33 cellular contexts compared by ENCODE assay signal in the genomic region with DNA sequence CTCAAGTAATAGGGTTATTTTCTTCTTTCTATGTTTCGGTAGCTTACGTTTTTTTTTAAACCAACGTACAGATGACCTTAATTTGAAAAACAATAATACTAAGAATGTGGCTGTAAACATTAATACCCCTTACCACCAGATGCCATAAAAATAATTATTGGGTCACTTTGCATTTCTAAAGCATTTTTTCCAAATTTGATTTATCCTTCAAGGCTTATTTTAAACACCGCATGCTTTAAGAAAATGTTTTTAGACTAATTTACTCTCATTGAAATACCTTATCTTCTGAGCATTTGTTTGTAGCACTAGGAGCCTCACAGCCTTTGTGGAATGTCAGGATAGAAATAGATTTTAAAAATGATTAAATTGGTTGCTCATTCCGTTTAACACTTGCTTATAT.
"Had no signal": no experiment of that assay in that cellular context is flagged by ENCODE, and none has a peak within 500 bp of the region (broad histone marks: within the 10 kb centered on the region; RNA-seq: fewer than 3 reads in every experiment).

No MANE protein-coding gene starts in this region.

- DNase-seq: Karpas-422, Kasumi-1, MG63, MM.1S, MV-4-11, NCI-H1048, NCI-H1092, NCI-H1092 treated with DMSO at 0.1 percent for 48 hours, NCI-H1105, NCI-H1105 treated with DMSO at 0.1 percent for 48 hours, NCI-H1417, NCI-H1417 treated with DMSO at 0.1 percent for 48 hours, NCI-H1436, NCI-H1436 treated with DMSO at 0.1 percent for 48 hours, NCI-H146, NCI-H1694, NCI-H1694 treated with DMSO at 0.1 percent for 48 hours, NCI-H187, NCI-H187 treated with DMSO at 0.1 percent for 48 hours, NCI-H1930, NCI-H2029, NCI-H2029 treated with DMSO at 0.1 percent for 48 hours, NCI-H2081, NCI-H2081 treated with DMSO at 0.1 percent for 48 hours, NCI-H2107, NCI-H2171, NCI-H2171 treated with DMSO at 0.1 percent for 48 hours, NCI-H2227 treated with DMSO at 0.1 percent for 48 hours, NCI-H226, NCI-H345, NCI-H446 treated with DMSO at 0.1 percent for 48 hours, NCI-H510A had no signal

- H3K4me3 ChIP-seq: MG63 had no signal

- H3K27ac ChIP-seq: KMS-11 had no signal

- H3K9me3 ChIP-seq: MG63 had no signal

- H3K27me3 ChIP-seq: MG63 had no signal

- H3K36me3 ChIP-seq: MG63 had no signal

- H3K9ac ChIP-seq: KMS-11 had no signal

- H3K4me2 ChIP-seq: KMS-11 had no signal
